8 cellular contexts compared by ENCODE assay signal in genomic region chr15:24956131-24956838, GRCh38. TPM values are rescaled to one million over a fixed set of nuclear protein-coding genes. Genes with fewer than 3 reads are reported as not detected.
DNase-seq lines count a peak whose midpoint lies in the region; ATAC-seq and TF ChIP-seq lines count a peak whose summit lies in the region.

No MANE protein-coding gene starts in this region.

- H3K27ac ChIP-seq in right cardiac atrium (ENCODE audit: low read length): peak overlapping the region; percentile 90
- H3K27ac ChIP-seq in rectal smooth muscle tissue (ENCODE audit: low read depth, low read length): peak overlapping the region; percentile 95
- peak overlapping the region in 1 of 2 donors; percentile 88 for H3K27ac ChIP-seq in aorta (ENCODE audit: low read depth in 1 of 2, low read length in 2 of 2)

- peak overlapping the region; percentile 57 for H2AFZ ChIP-seq in Loucy (ENCODE audit: low read length)

- H3K9me2 ChIP-seq in Loucy (replicated peaks; ENCODE audit: low read depth, low read length): no peaks in the 10 kb centered on the region

- peak overlapping the region; percentile 92 to 94 (median 93) for H3K4me3 Mint-ChIP-seq in T-cell

- H3K4me3 ChIP-seq in Loucy (ENCODE audit: low read length, poor library complexity, severe bottlenecking) (peak overlapping the region; percentile 90), right cardiac atrium (ENCODE audit: low read length) (peak overlapping the region; percentile 45), rectal smooth muscle tissue (ENCODE audit: low read length) (peak overlapping the region; percentile 65), aorta (ENCODE audit: low read length in 2 of 2) (peak overlapping the region; percentile 50 to 54)

- no peaks in the 10 kb centered on the region for H3F3A ChIP-seq in Loucy (ENCODE audit: low read depth)

- H3K27me3 Mint-ChIP-seq in T-cell: peaks cover 0 to 2% of the 10 kb centered on the region in 2 donors

- peaks cover 34% of the 10 kb centered on the region for H4K20me1 ChIP-seq in Loucy (ENCODE audit: insufficient read depth, low read length, poor library complexity, severe bottlenecking)

- H3K9me3 ChIP-seq in Loucy (ENCODE audit: insufficient read depth, low read depth, low read length) (no peaks in the 10 kb centered on the region), right cardiac atrium (ENCODE audit: control insufficient read depth, low read length) (no peaks in the 10 kb centered on the region), aorta (ENCODE audit: control insufficient read depth, low read length) (no peaks in the 10 kb centered on the region)

- ATAC-seq in GM21717 (IDR thresholded peaks at IDR 0.05; ENCODE audit: unreplicated experiment): peak; percentile 58
- peak; percentile 68 to 80 (median 78) for ATAC-seq in T-cell (replicated peaks in 1 of 4)
- ATAC-seq in right cardiac atrium: peak; percentile 86 to 87
- peak; percentile 91 for ATAC-seq in aorta (ENCODE audit: low FRiP score)

- CTCF ChIA-PET in T-cell (lab: Charles Lee): no interaction called here

- no peak for TF ChIP-seq CTCF in Loucy (conservative IDR thresholded peaks at IDR 0.05; ENCODE audit: low read length)

- peaks cover 3 to 12% (median 4%) of the 10 kb centered on the region in 3 donors for H3K9me3 Mint-ChIP-seq in T-cell

- H3K9ac ChIP-seq in Loucy (ENCODE audit: low read depth, low read length, poor library complexity, severe bottlenecking) (peak overlapping the region; percentile 77), rectal smooth muscle tissue (ENCODE audit: low read length) (peak overlapping the region; percentile 88)

- peak; percentile 73 for DNase-seq in DMS79 (lab: John Stamatoyannopoulos, UW)
- DNase-seq in T-cell: peak; percentile 36 to 89 (median 74)
- peak in 57 of 58 donors; percentile 16 to 81 (median 62) for DNase-seq in anterior cingulate cortex (lab: John Stamatoyannopoulos, UW)
- DNase-seq in right cardiac atrium: peak; percentile 65 to 90 (median 83)
- DNase-seq in aorta: peak; percentile 82 to 85

- intact Hi-C loops in right cardiac atrium (cut with DNase I): no loop called here
- intact Hi-C loops in aorta (cut with DNase I): loop anchor here in 1 of 2 donors (5.0 kb wide), 1 partner anchor 99 kb away; no protein-coding TSS in a partner anchor

- POLR2A ChIA-PET in T-cell (lab: Charles Lee): interaction anchor here (0.6 kb wide), 5 partner anchors 12 to 495 kb away, joined by 3 to 12 read pairs (median 6); no protein-coding TSS in a partner anchor

- peaks cover 6 to 31% (median 27%) of the 10 kb centered on the region in 3 donors for H3K4me1 Mint-ChIP-seq in T-cell

- no peaks in the 10 kb centered on the region for H3K27me3 ChIP-seq in Loucy (ENCODE audit: insufficient read depth, low read length, poor library complexity, severe bottlenecking)
- no peaks in the 10 kb centered on the region for H3K27me3 ChIP-seq in right cardiac atrium (ENCODE audit: control insufficient read depth, insufficient read depth)
- H3K27me3 ChIP-seq in rectal smooth muscle tissue (ENCODE audit: control insufficient read depth, insufficient read depth, low read length): no peaks in the 10 kb centered on the region
- H3K27me3 ChIP-seq in aorta (ENCODE audit: control insufficient read depth in 1 of 2, insufficient read depth in 2 of 2, low read length in 1 of 2): no peaks in the 10 kb centered on the region

- peaks cover 59% of the 10 kb centered on the region for H3K79me2 ChIP-seq in Loucy (ENCODE audit: insufficient read depth, low read length)

- peak overlapping the region; percentile 75 for H3K4me2 ChIP-seq in Loucy (ENCODE audit: low read depth, low read length, poor library complexity, severe bottlenecking)

- 53% methylated on average over 28 of the region's 28 CpGs for WGBS in right cardiac atrium
- 49 to 52% methylated on average over 28 of the region's 28 CpGs for WGBS in aorta, 2 donors

- peaks cover 17% of the 10 kb centered on the region for H3K36me3 Mint-ChIP-seq in T-cell

- H3K4me1 ChIP-seq in Loucy (ENCODE audit: insufficient read depth, low read length, poor library complexity, severe bottlenecking) (peaks cover 28% of the 10 kb centered on the region), right cardiac atrium (ENCODE audit: control insufficient read depth, insufficient read depth, low read length) (no peaks in the 10 kb centered on the region), rectal smooth muscle tissue (ENCODE audit: control insufficient read depth, insufficient read depth, low read length) (no peaks in the 10 kb centered on the region), aorta (ENCODE audit: control insufficient read depth in 1 of 2, insufficient read depth in 2 of 2, low read length in 2 of 2) (no peaks in the 10 kb centered on the region)

- no peaks in the 10 kb centered on the region for H3K36me3 ChIP-seq in Loucy (ENCODE audit: insufficient read depth, low read length)
- no peaks in the 10 kb centered on the region for H3K36me3 ChIP-seq in rectal smooth muscle tissue (ENCODE audit: control insufficient read depth, insufficient read depth, low read length)
- H3K36me3 ChIP-seq in aorta (ENCODE audit: control insufficient read depth in 1 of 2, insufficient read depth in 2 of 2, low read length in 1 of 2): no peaks in the 10 kb centered on the region

- H3K27ac Mint-ChIP-seq in T-cell: peak overlapping the region; percentile 94 to 96

RNA-seq across cellular contexts. Expression of gene SNRPN, which starts 1.5 kb away (rescaled TPM):
- 100 to 1,000 TPM; 111 to 124 (median 120) TPM for total RNA-seq in T-cell
- 100 to 1,000 TPM; 337 to 345 (median 341) TPM for total RNA-seq in right cardiac atrium
- polyA plus RNA-seq in right cardiac atrium: 403 TPM
- total RNA-seq in aorta: 100 to 1,000 TPM; 112 to 115 TPM
- polyA plus RNA-seq in aorta: 100 to 1,000 TPM; 213 to 268 TPM

RNA-seq across cellular contexts. Expression of gene SNURF, which starts 1.5 kb away (rescaled TPM):
- total RNA-seq in T-cell (10 to 100 TPM; 15.6 to 42.8 (median 30.2) TPM), right cardiac atrium (10 to 100 TPM; 36.3 to 80.1 (median 60.2) TPM), aorta (10 to 100 TPM; 21.4 to 29.8 TPM)
- polyA plus RNA-seq in right cardiac atrium (32.0 TPM), aorta (1 to 10 TPM; 5.5 to 8.9 TPM)
